ENCODE assay signal across 1 cellular context in genomic region chr10:34495938-34496337, GRCh38.
TF ChIP-seq lines count a peak whose summit lies in the region.

No MANE protein-coding gene starts in this region.

TF ChIP-seq in SK-N-SH treated with all-trans-retinoic acid at 6 μM for 48 hours, 23 proteins besides CTCF, POLR2A, EP300 and RAD21 (continued from another document):
- TF ChIP-seq PATZ1 (CRISPR knock-in tag; IDR thresholded peaks at IDR 0.05; ENCODE audit: borderline replicate concordance) (no peak), RARB (CRISPR knock-in tag; IDR thresholded peaks at IDR 0.05) (no peak), TCF4 (CRISPR knock-in tag; IDR thresholded peaks at IDR 0.05; ENCODE audit: borderline replicate concordance) (no peak), CREB5 (CRISPR knock-in tag; IDR thresholded peaks at IDR 0.05; ENCODE audit: low read depth) (no peak), ZC3H10 (CRISPR knock-in tag; IDR thresholded peaks at IDR 0.05) (no peak), GLIS3 (CRISPR knock-in tag; IDR thresholded peaks at IDR 0.05) (no peak), SNAI2 (CRISPR knock-in tag; IDR thresholded peaks at IDR 0.05) (no peak)
- TF ChIP-seq, protein P1, sequence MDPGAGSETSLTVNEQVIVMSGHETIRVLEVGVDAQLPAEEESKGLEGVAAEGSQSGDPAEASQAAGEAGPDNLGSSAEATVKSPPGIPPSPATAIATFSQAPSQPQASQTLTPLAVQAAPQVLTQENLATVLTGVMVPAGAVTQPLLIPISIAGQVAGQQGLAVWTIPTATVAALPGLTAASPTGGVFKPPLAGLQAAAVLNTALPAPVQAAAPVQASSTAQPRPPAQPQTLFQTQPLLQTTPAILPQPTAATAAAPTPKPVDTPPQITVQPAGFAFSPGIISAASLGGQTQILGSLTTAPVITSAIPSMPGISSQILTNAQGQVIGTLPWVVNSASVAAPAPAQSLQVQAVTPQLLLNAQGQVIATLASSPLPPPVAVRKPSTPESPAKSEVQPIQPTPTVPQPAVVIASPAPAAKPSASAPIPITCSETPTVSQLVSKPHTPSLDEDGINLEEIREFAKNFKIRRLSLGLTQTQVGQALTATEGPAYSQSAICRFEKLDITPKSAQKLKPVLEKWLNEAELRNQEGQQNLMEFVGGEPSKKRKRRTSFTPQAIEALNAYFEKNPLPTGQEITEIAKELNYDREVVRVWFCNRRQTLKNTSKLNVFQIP (CRISPR knock-in tag; IDR thresholded peaks at IDR 0.05; ENCODE audit: borderline replicate concordance, low read depth): no peak
